In genomic region chr1:162035241-162035640, GRCh38 we compare ENCODE assay signal across 14 cellular contexts. TPM values are rescaled to one million over a fixed set of nuclear protein-coding genes. Genes with fewer than 3 reads are reported as not detected.
DNase-seq lines count a peak whose midpoint lies in the region; ATAC-seq, FAIRE-seq and TF ChIP-seq lines count a peak whose summit lies in the region.
"Had no signal": no experiment of that assay in that cellular context is flagged by ENCODE, and none has a peak within 500 bp of the region (broad histone marks: within the 10 kb centered on the region; RNA-seq: fewer than 3 reads in every experiment).

No MANE protein-coding gene starts in this region.

- H3K27me3 Mint-ChIP-seq in activated naive CD4-positive, alpha-beta T cell treated with anti-CD3 and anti-CD28 coated beads, Interleukin-2, amount 10 ng/mL, durations not matched to agents 7 days and 5 days = peaks cover 23% of the 10 kb centered on the region
- peaks cover 17% of the 10 kb centered on the region for H3K27me3 Mint-ChIP-seq in astrocyte (ENCODE audit: low read depth, unreplicated experiment)

- no peaks in the 10 kb centered on the region for H3K36me3 Mint-ChIP-seq in activated naive CD4-positive, alpha-beta T cell treated with anti-CD3 and anti-CD28 coated beads, Interleukin-2, amount 10 ng/mL, durations not matched to agents 7 days and 5 days
- peaks cover 2% of the 10 kb centered on the region for H3K36me3 Mint-ChIP-seq in astrocyte (ENCODE audit: low read depth, unreplicated experiment)
- H3K36me3 Mint-ChIP-seq: IgD-negative memory B cell had no signal

- no peaks in the 10 kb centered on the region for H4K20me1 ChIP-seq in astrocyte (ENCODE audit: insufficient read depth, low read length)

- H3K27me3 ChIP-seq in astrocyte (ENCODE audit: insufficient read depth, low read length) = no peaks in the 10 kb centered on the region
- H3K27me3 ChIP-seq: pancreas had no signal

- H3K79me2 ChIP-seq in astrocyte (ENCODE audit: insufficient read depth, low read length) = no peaks in the 10 kb centered on the region

- H3K9me3 Mint-ChIP-seq in activated naive CD4-positive, alpha-beta T cell treated with anti-CD3 and anti-CD28 coated beads, Interleukin-2, amount 10 ng/mL, durations not matched to agents 7 days and 5 days = no peaks in the 10 kb centered on the region
- peaks cover 2% of the 10 kb centered on the region for H3K9me3 Mint-ChIP-seq in astrocyte (ENCODE audit: unreplicated experiment)
- H3K9me3 Mint-ChIP-seq: IgD-negative memory B cell; T-helper 2 cell treated with Interferon-gamma antibody and Interleukin-4, amounts not matched to agents 5 μg/mL and 100 μg/mL, for 36 hours had no signal

- H3K4me3 ChIP-seq in Jurkat, Clone E6-1 (ENCODE audit: low read length) = no peak overlapping the region
- H3K4me3 ChIP-seq in astrocyte (ENCODE audit: insufficient read depth, low read depth, low read length) = no peak overlapping the region
- H3K4me3 ChIP-seq: gastroesophageal sphincter, pancreas, stomach had no signal

- no peaks in the 10 kb centered on the region for H3K9me3 ChIP-seq in astrocyte (ENCODE audit: insufficient read depth, low read depth, low read length)
- H3K9me3 ChIP-seq: gastroesophageal sphincter, pancreas, stomach had no signal

- no peak overlapping the region for H2AFZ ChIP-seq in astrocyte (ENCODE audit: low read depth, low read length)

- no peaks in the 10 kb centered on the region for H3K36me3 ChIP-seq in astrocyte (ENCODE audit: insufficient read depth, low read length)
- H3K36me3 ChIP-seq: gastroesophageal sphincter, pancreas, stomach had no signal

- H3K4me1 Mint-ChIP-seq in activated naive CD4-positive, alpha-beta T cell treated with anti-CD3 and anti-CD28 coated beads, Interleukin-2, amount 10 ng/mL, durations not matched to agents 7 days and 5 days = peaks cover 3% of the 10 kb centered on the region
- H3K4me1 Mint-ChIP-seq in astrocyte (ENCODE audit: low read depth, unreplicated experiment) = peaks cover 9% of the 10 kb centered on the region
- H3K4me1 Mint-ChIP-seq: IgD-negative memory B cell had no signal

- no peak overlapping the region for H3K27ac ChIP-seq in astrocyte (ENCODE audit: low read depth, low read length)
- H3K27ac ChIP-seq: gastroesophageal sphincter, pancreas, stomach had no signal

- CTCF ChIA-PET in activated naive CD4-positive, alpha-beta T cell treated with anti-CD3 and anti-CD28 coated beads, Interleukin-2, amount 10 ng/mL, durations not matched to agents 7 days and 5 days (lab: Charles Lee) = interaction anchor here (1.3 to 7.2 kb wide), 5 partner anchors 11 to 246 kb away, joined by 3 to 158 read pairs (median 5); partner anchors contain the start of gene OLFML2B

- H3K4me1 ChIP-seq in astrocyte (ENCODE audit: insufficient read depth, low read length) = peaks cover 9% of the 10 kb centered on the region
- H3K4me1 ChIP-seq: gastroesophageal sphincter, pancreas, stomach had no signal

- no peak overlapping the region for H3K4me2 ChIP-seq in astrocyte (ENCODE audit: low read length)

- no peak overlapping the region for H3K4me3 Mint-ChIP-seq in activated naive CD4-positive, alpha-beta T cell treated with anti-CD3 and anti-CD28 coated beads, Interleukin-2, amount 10 ng/mL, durations not matched to agents 7 days and 5 days
- no peak overlapping the region for H3K4me3 Mint-ChIP-seq in astrocyte (ENCODE audit: unreplicated experiment)
- H3K4me3 Mint-ChIP-seq: IgD-negative memory B cell; T-helper 2 cell treated with Interferon-gamma antibody and Interleukin-4, amounts not matched to agents 5 μg/mL and 100 μg/mL, for 36 hours had no signal

- DNase-seq in activated naive CD4-positive, alpha-beta T cell treated with anti-CD3 and anti-CD28 coated beads, Interleukin-2, amount 50 U/mL, for 16 hours = peak; percentile 17
- no peak for DNase-seq in activated naive CD4-positive, alpha-beta T cell treated with anti-CD3 and anti-CD28 coated beads, Interleukin-2, amount 10 ng/mL, durations not matched to agents 7 days and 5 days
- peak; percentile 44 for DNase-seq in Jurkat, Clone E6-1 (ENCODE audit: low read depth, low spot score)
- peak; percentile 39 for DNase-seq in astrocyte (ENCODE audit: low read depth)
- DNase-seq in renal cortical epithelial cell (ENCODE audit: low read depth) = peak; percentile 56
- no peak for DNase-seq in Ammon's horn (ENCODE audit: low spot score)
- DNase-seq: central memory CD4-positive, alpha-beta T cell; stomach had no signal

- H3K27ac Mint-ChIP-seq in activated naive CD4-positive, alpha-beta T cell treated with anti-CD3 and anti-CD28 coated beads, Interleukin-2, amount 10 ng/mL, durations not matched to agents 7 days and 5 days = no peak overlapping the region
- no peak overlapping the region for H3K27ac Mint-ChIP-seq in astrocyte (ENCODE audit: unreplicated experiment)
- H3K27ac Mint-ChIP-seq: IgD-negative memory B cell; T-helper 2 cell treated with Interferon-gamma antibody and Interleukin-4, amounts not matched to agents 5 μg/mL and 100 μg/mL, for 36 hours had no signal

- TF ChIP-seq CTCF in astrocyte (IDR thresholded peaks at IDR 0.05; ENCODE audit: insufficient read depth, low read depth, low read length) = no peak

- ATAC-seq in GM21367 (IDR thresholded peaks at IDR 0.05; ENCODE audit: unreplicated experiment) (no peak), HG03108 (IDR thresholded peaks at IDR 0.05; ENCODE audit: unreplicated experiment) (no peak)
- ATAC-seq: gastroesophageal sphincter had no signal

- FAIRE-seq in astrocyte (lab: Jason Lieb, UNC) = no peak
- FAIRE-seq: pancreas had no signal

- no peak overlapping the region for H3K9ac ChIP-seq in astrocyte (ENCODE audit: low read length)

RNA-seq across cellular contexts. Expression of gene OLFML2B, which starts 11.6 kb away (rescaled TPM):
- 1.4 TPM for polyA plus RNA-seq in Jurkat, Clone E6-1 (2012; ENCODE audit: insufficient read depth, insufficient read length)
- 14.7 and 22.9 TPM in 2 replicates for total RNA-seq in astrocyte
- 0.87 and 3.2 TPM in 2 replicates for total RNA-seq in renal cortical epithelial cell
- polyA plus RNA-seq: IgD-negative memory B cell had no signal

RNA-seq across cellular contexts. Expression of gene NOS1AP, which starts 34.2 kb away (rescaled TPM):
- 0.50 TPM for polyA plus RNA-seq in Jurkat, Clone E6-1 (2012; ENCODE audit: insufficient read depth, insufficient read length)
- total RNA-seq in astrocyte (0.94 and 1.2 TPM in 2 replicates), renal cortical epithelial cell (0.99 TPM in 1 of 2 replicates, not detected in the other)
- polyA plus RNA-seq: IgD-negative memory B cell had no signal

Comparison
In these comparisons a context has a peak if more than half of its experiments do, and no peak if none do; other contexts are left out.
1. DNase-seq: peak in activated naive CD4-positive, alpha-beta T cell treated with anti-CD3 and anti-CD28 coated beads, Interleukin-2, amount 50 U/mL, for 16 hours (single experiment), Jurkat, Clone E6-1 (single experiment), astrocyte (single experiment) and renal cortical epithelial cell (single experiment); none in activated naive CD4-positive, alpha-beta T cell treated with anti-CD3 and anti-CD28 coated beads, Interleukin-2, amount 10 ng/mL, durations not matched to agents 7 days and 5 days (single experiment) and Ammon's horn (single experiment).